Comparison of ENCODE assay signal across 25 cellular contexts in genomic region chr1:39396671-39397070, GRCh38.
A peak's percentile ranks its signal among the peaks of the same experiment; 100 is the strongest.
DNase-seq lines count a peak whose midpoint lies in the region; ATAC-seq, FAIRE-seq and TF ChIP-seq lines count a peak whose summit lies in the region.
"Had no signal": no experiment of that assay in that cellular context is flagged by ENCODE, and none has a peak within 500 bp of the region (broad histone marks: within the 10 kb centered on the region; RNA-seq: fewer than 3 reads in every experiment).

No MANE protein-coding gene starts in this region.

- H3K36me3 Mint-ChIP-seq in activated T-cell treated with anti-CD3 and anti-CD28 coated beads, Interleukin-2, amount 50 U/mL, for 24 hours (ENCODE audit: low read depth) = peaks cover 34% of the 10 kb centered on the region
- H3K36me3 Mint-ChIP-seq in activated T-cell treated with anti-CD3 and anti-CD28 coated beads, Interleukin-2, amount 50 U/mL, for 4 hours (ENCODE audit: insufficient read depth) = peaks cover 9% of the 10 kb centered on the region
- no peaks in the 10 kb centered on the region for H3K36me3 Mint-ChIP-seq in mesothelial cell of epicardium

- WGBS in body of pancreas, 2 donors = 73 to 75% methylated on average over 5 of the region's 5 CpGs
- 65 to 69% methylated on average over 2 to 5 of the region's 5 CpGs for WGBS in transverse colon (ENCODE audit: low coverage in 1 of 2), 2 donors

- peak overlapping the region in 3 of 4 donors; percentile 77 to 89 (median 86) for H3K27ac ChIP-seq in body of pancreas
- H3K27ac ChIP-seq in transverse colon = peak overlapping the region in 3 of 4 donors; percentile 31 to 82 (median 80)
- H3K27ac ChIP-seq: ovary had no signal

- H3K4me3 Mint-ChIP-seq in activated T-cell treated with anti-CD3 and anti-CD28 coated beads, Interleukin-2, amount 50 U/mL, for 24 hours = no peak overlapping the region
- H3K4me3 Mint-ChIP-seq in activated T-cell treated with anti-CD3 and anti-CD28 coated beads, Interleukin-2, amount 50 U/mL, for 4 hours = no peak overlapping the region
- H3K4me3 Mint-ChIP-seq in mesothelial cell of epicardium = no peak overlapping the region
- H3K4me3 Mint-ChIP-seq: activated CD4-positive, alpha-beta memory T cell treated with anti-CD3 and anti-CD28 coated beads, Interleukin-2, amount 10 ng/mL, durations not matched to agents 7 days and 5 days; activated T-cell treated with anti-CD3 and anti-CD28 coated beads, Interleukin-2, amount 50 U/mL, for 72 hours; T-helper 1 cell treated with Interleukin-12 subunit alpha and Interleukin-12 subunit beta and Interleukin-4 antibody, amounts not matched to agents 30 μg/mL and 1 μg/mL, for 36 hours had no signal

- H3K36me3 ChIP-seq in body of pancreas (replicated peaks in 1 of 2; ENCODE audit: insufficient read depth in 1 of 2, low read depth in 2 of 2) (no peaks in the 10 kb centered on the region), transverse colon (no peaks in the 10 kb centered on the region)
- H3K36me3 ChIP-seq: ovary had no signal

- H3K4me3 ChIP-seq in body of pancreas (no peak overlapping the region), transverse colon (no peak overlapping the region)
- H3K4me3 ChIP-seq: mucosa of descending colon, ovary, skin epidermis had no signal

- TF ChIP-seq POLR2A in body of pancreas (IDR thresholded peaks at IDR 0.05) (no peak), transverse colon (IDR thresholded peaks at IDR 0.05) (no peak)

- H3K4me1 Mint-ChIP-seq in activated T-cell treated with anti-CD3 and anti-CD28 coated beads, Interleukin-2, amount 50 U/mL, for 24 hours (ENCODE audit: low read depth) = peaks cover 80% of the 10 kb centered on the region
- peaks cover 81% of the 10 kb centered on the region for H3K4me1 Mint-ChIP-seq in activated T-cell treated with anti-CD3 and anti-CD28 coated beads, Interleukin-2, amount 50 U/mL, for 4 hours (ENCODE audit: low read depth)
- peaks cover 75% of the 10 kb centered on the region for H3K4me1 Mint-ChIP-seq in mesothelial cell of epicardium

- ATAC-seq in activated T-cell treated with anti-CD3 and anti-CD28 coated beads, Interleukin-2, amount 50 U/mL, for 4 hours = no peak
- ATAC-seq in body of pancreas = no peak
- ATAC-seq: activated T-cell treated with anti-CD3 and anti-CD28 coated beads, Interleukin-2, amount 50 U/mL, for 72 hours; left colon; mucosa of descending colon had no signal

- intact Hi-C loops in body of pancreas (cut with DNase I) = no loop called here
- intact Hi-C loops in transverse colon (cut with DNase I; ENCODE audit: low total_unique reads) = no loop called here

- DNase-seq in activated T-cell treated with anti-CD3 and anti-CD28 coated beads, Interleukin-2, amount 50 U/mL, for 24 hours = no peak
- no peak for DNase-seq in activated T-cell treated with anti-CD3 and anti-CD28 coated beads, Interleukin-2, amount 50 U/mL, for 4 hours
- DNase-seq in body of pancreas = no peak
- no peak for DNase-seq in mesothelial cell of epicardium (ENCODE audit: low spot score in 2 of 2, unreplicated experiment in 2 of 2)
- no peak for DNase-seq in transverse colon
- no peak for DNase-seq in HTR-8/SVneo (ENCODE audit: insufficient read length, low spot score)
- DNase-seq in GM20000 (ENCODE audit: low spot score) = no peak
- no peak for DNase-seq in kidney glomerular epithelial cell (lab: John Stamatoyannopoulos, UW)
- DNase-seq: activated CD4-positive, alpha-beta memory T cell treated with anti-CD3 and anti-CD28 coated beads, Interleukin-2, amount 10 ng/mL, durations not matched to agents 7 days and 5 days; activated T-cell treated with anti-CD3 and anti-CD28 coated beads, Interleukin-2, amount 50 U/mL, for 72 hours; caudate nucleus; effector CD8-positive, alpha-beta T cell; HCEC 1CT; hippocampal formation; Karpas-422; left colon; mucosa of descending colon; NCI-H1092 treated with DMSO at 0.1 percent for 48 hours; NCI-H510A treated with DMSO at 0.1 percent for 48 hours; ovary; SHP77; stimulated activated CD8-positive, alpha-beta memory T cell treated with anti-CD3 and anti-CD28 coated beads, Interleukin-4, amount 100 ng/mL, for 48 hours had no signal

- TF ChIP-seq CTCF in body of pancreas (IDR thresholded peaks at IDR 0.05) (no peak), mesothelial cell of epicardium (IDR thresholded peaks at IDR 0.05; ENCODE audit: unreplicated experiment) (no peak), transverse colon (IDR thresholded peaks at IDR 0.05) (no peak), GM20000 (IDR thresholded peaks at IDR 0.05; ENCODE audit: extremely low read depth, missing control alignments) (no peak)

- no peaks in the 10 kb centered on the region for H3K27me3 Mint-ChIP-seq in activated T-cell treated with anti-CD3 and anti-CD28 coated beads, Interleukin-2, amount 50 U/mL, for 24 hours
- H3K27me3 Mint-ChIP-seq in activated T-cell treated with anti-CD3 and anti-CD28 coated beads, Interleukin-2, amount 50 U/mL, for 4 hours (ENCODE audit: low read depth) = no peaks in the 10 kb centered on the region
- no peaks in the 10 kb centered on the region for H3K27me3 Mint-ChIP-seq in mesothelial cell of epicardium (ENCODE audit: low read depth)
- H3K27me3 Mint-ChIP-seq: activated CD4-positive, alpha-beta memory T cell treated with anti-CD3 and anti-CD28 coated beads, Interleukin-2, amount 10 ng/mL, durations not matched to agents 7 days and 5 days had no signal

- H3K4me1 ChIP-seq in body of pancreas (peaks cover 71% of the 10 kb centered on the region), transverse colon (peaks cover 34 to 56% (median 54%) of the 10 kb centered on the region in 4 donors)

- in situ Hi-C loops in transverse colon (cut with MboI; ENCODE audit: low pct_ligation_motif_present in 1 of 4, low pct_unique_long_range_greater_than_20kb in 1 of 4, low sequenced_read_pairs in 3 of 4) = no loop called here

- H3K27ac Mint-ChIP-seq in activated T-cell treated with anti-CD3 and anti-CD28 coated beads, Interleukin-2, amount 50 U/mL, for 24 hours = peak overlapping the region; percentile 26
- H3K27ac Mint-ChIP-seq in mesothelial cell of epicardium = peak overlapping the region; percentile 99
- H3K27ac Mint-ChIP-seq: activated CD4-positive, alpha-beta memory T cell treated with anti-CD3 and anti-CD28 coated beads, Interleukin-2, amount 10 ng/mL, durations not matched to agents 7 days and 5 days; T-helper 1 cell treated with Interleukin-12 subunit alpha and Interleukin-12 subunit beta and Interleukin-4 antibody, amounts not matched to agents 30 μg/mL and 1 μg/mL, for 36 hours had no signal

- TF ChIP-seq EP300 in transverse colon (IDR thresholded peaks at IDR 0.05; ENCODE audit: low read depth) = no peak

- H3K27me3 ChIP-seq in body of pancreas = no peaks in the 10 kb centered on the region
- no peaks in the 10 kb centered on the region for H3K27me3 ChIP-seq in transverse colon
- H3K27me3 ChIP-seq: ovary had no signal

- no peaks in the 10 kb centered on the region for H3K9me3 Mint-ChIP-seq in activated T-cell treated with anti-CD3 and anti-CD28 coated beads, Interleukin-2, amount 50 U/mL, for 24 hours
- H3K9me3 Mint-ChIP-seq in activated T-cell treated with anti-CD3 and anti-CD28 coated beads, Interleukin-2, amount 50 U/mL, for 4 hours = no peaks in the 10 kb centered on the region
- H3K9me3 Mint-ChIP-seq in mesothelial cell of epicardium = no peaks in the 10 kb centered on the region
- H3K9me3 Mint-ChIP-seq: activated CD4-positive, alpha-beta memory T cell treated with anti-CD3 and anti-CD28 coated beads, Interleukin-2, amount 10 ng/mL, durations not matched to agents 7 days and 5 days; activated T-cell treated with anti-CD3 and anti-CD28 coated beads, Interleukin-2, amount 50 U/mL, for 72 hours; T-helper 1 cell treated with Interleukin-12 subunit alpha and Interleukin-12 subunit beta and Interleukin-4 antibody, amounts not matched to agents 30 μg/mL and 1 μg/mL, for 36 hours had no signal

- H3K9me3 ChIP-seq in body of pancreas (no peaks in the 10 kb centered on the region), transverse colon (no peaks in the 10 kb centered on the region)
- H3K9me3 ChIP-seq: mucosa of descending colon, ovary had no signal

- FAIRE-seq in HTR-8/SVneo (lab: Jason Lieb, UNC) = no peak
- FAIRE-seq: GM12892 had no signal
